Comparison of ENCODE assay signal across 8 cellular contexts in genomic region chr20:21303872-21304586, GRCh38. TPM values are rescaled to one million over a fixed set of nuclear protein-coding genes. Genes with fewer than 3 reads are reported as not detected.
A peak's percentile ranks its signal among the peaks of the same experiment; 100 is the strongest.
DNase-seq lines count a peak whose midpoint lies in the region; TF ChIP-seq lines count a peak whose summit lies in the region.

No MANE protein-coding gene starts in this region.

- POLR2A ChIA-PET in RWPE1 (lab: Yijun Ruan, JAX; ENCODE audit: low non-redundant PET), result no interaction called here

- no peak for TF ChIP-seq POLR2A in esophagus muscularis mucosa (IDR thresholded peaks at IDR 0.05; ENCODE audit: low read depth)

- DNase-seq in GM06990 (ENCODE audit: extremely low read depth, insufficient read length) (no peak), HFF-Myc (ENCODE audit: extremely low read depth, low read depth) (no peak), RWPE1 (ENCODE audit: low spot score) (no peak), esophagus muscularis mucosa (ENCODE audit: extremely low spot score) (no peak), head of caudate nucleus (no peak), HT-29 (ENCODE audit: low spot score) (no peak)
- DNase-seq in activated CD4-positive, alpha-beta T cell treated with anti-CD3 and anti-CD28 coated beads for 4 hours, result no peak

- no peak for TF ChIP-seq EP300 in esophagus muscularis mucosa (IDR thresholded peaks at IDR 0.05)

- CTCF ChIA-PET in RWPE1 (lab: Yijun Ruan, JAX), result interaction anchor here (0.6 to 1.0 kb wide), 3 partner anchors 57 to 201 kb away, joined by 3 to 5 read pairs (median 3); no protein-coding TSS in a partner anchor

- TF ChIP-seq CTCF in GM06990 (IDR thresholded peaks at IDR 0.05; ENCODE audit: insufficient read depth, low read length, poor library complexity, severe bottlenecking) (no peak), HFF-Myc (IDR thresholded peaks at IDR 0.05; ENCODE audit: low read depth, low read length, missing control alignments) (no peak), RWPE1 (conservative IDR thresholded peaks at IDR 0.05; ENCODE audit: low read depth) (no peak), esophagus muscularis mucosa (IDR thresholded peaks at IDR 0.05) (no peak), neutrophil (IDR thresholded peaks at IDR 0.05) (no peak)

- H3K27ac ChIP-seq in RWPE1, result peak overlapping the region; percentile 94
- peak overlapping the region; percentile 95 to 100 (median 97) for H3K27ac ChIP-seq in esophagus muscularis mucosa (replicated peaks in 1 of 4)
- H3K27ac ChIP-seq in neutrophil, result peak overlapping the region; percentile 99

- 2% methylated on average over 13 of the region's 18 CpGs for WGBS in esophagus muscularis mucosa

- H3K36me3 ChIP-seq in GM06990 (ENCODE audit: control insufficient read depth, insufficient read depth, low read length) (no peaks in the 10 kb centered on the region; the same call in 1 of the 2 replicates), esophagus muscularis mucosa (peaks cover 0 to 5% (median 2%) of the 10 kb centered on the region in 4 donors), neutrophil (no peaks in the 10 kb centered on the region)

- intact Hi-C loops in esophagus muscularis mucosa (cut with DNase I), result loop anchor here (5.0 kb wide), 1 partner anchor 177 kb away; the partner anchor contains the start of gene KIZ
- intact Hi-C loops in head of caudate nucleus (cut with DNase I), result loop anchor here (5.0 to 10.0 kb wide), 2 partner anchors 67 to 201 kb away; no protein-coding TSS in a partner anchor

- peak overlapping the region; percentile 77 for H3K4me3 ChIP-seq in GM06990 (replicated peaks; ENCODE audit: low read depth, low read length)
- peak overlapping the region; percentile 86 for H3K4me3 ChIP-seq in HFF-Myc (replicated peaks; ENCODE audit: low read depth, low read length)
- H3K4me3 ChIP-seq in esophagus muscularis mucosa, result peak overlapping the region; percentile 89 to 100 (median 95)
- peak overlapping the region; percentile 97 to 99 for H3K4me3 ChIP-seq in neutrophil (ENCODE audit: low read depth in 1 of 2, low read length in 1 of 2)

- H3K27me3 ChIP-seq in GM06990 (replicated peaks; ENCODE audit: control insufficient read depth, insufficient read depth, low read length) (no peaks in the 10 kb centered on the region), esophagus muscularis mucosa (no peaks in the 10 kb centered on the region), neutrophil (peaks cover 11% of the 10 kb centered on the region)

- H3K9me3 ChIP-seq in esophagus muscularis mucosa (no peaks in the 10 kb centered on the region), neutrophil (no peaks in the 10 kb centered on the region)

- H3K4me1 ChIP-seq in esophagus muscularis mucosa (peaks cover 15 to 27% (median 23%) of the 10 kb centered on the region in 4 donors), neutrophil (ENCODE audit: control insufficient read depth in 1 of 2, insufficient read depth in 1 of 2, low read depth in 1 of 2, low read length in 1 of 2) (peaks cover 23 to 26% of the 10 kb centered on the region in 2 experiments)

RNA-seq across cellular contexts. Expression of gene XRN2, which starts 0.9 kb away (rescaled TPM):
- total RNA-seq in esophagus muscularis mucosa, result 10 to 100 TPM; 49.0 to 76.9 (median 56.7) TPM
- 42.3 and 44.0 TPM in 2 replicates for total RNA-seq in HT-29 (2014; rRNA removed; shearing (Covaris generic))
